ENCODE assay signal across 20 cellular contexts in the genomic region with DNA sequence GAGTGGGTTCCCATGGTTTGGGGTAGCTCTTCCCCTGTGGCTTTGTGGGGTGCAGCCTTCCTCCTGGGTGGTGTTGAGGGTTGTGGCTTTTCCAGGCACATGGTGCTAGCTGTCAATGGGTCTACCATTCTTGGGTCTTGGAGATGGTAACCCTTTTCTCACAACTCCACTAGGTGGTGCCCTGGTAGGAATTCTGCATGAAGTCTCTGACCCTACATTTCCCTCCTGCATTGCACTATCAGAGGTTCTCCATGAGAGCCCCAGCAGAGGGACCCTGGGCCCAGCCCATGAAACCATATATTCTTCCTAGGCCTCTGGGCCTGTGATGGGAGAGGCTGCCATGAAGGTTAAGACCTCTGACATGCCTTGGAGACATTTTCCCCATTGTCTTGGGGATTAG.
DNase-seq lines count a peak whose midpoint lies in the region; ATAC-seq and TF ChIP-seq lines count a peak whose summit lies in the region.
"Had no signal": no experiment of that assay in that cellular context is flagged by ENCODE, and none has a peak within 500 bp of the region (broad histone marks: within the 10 kb centered on the region; RNA-seq: fewer than 3 reads in every experiment).

No MANE protein-coding gene starts in this region.

- CTCF ChIA-PET in HCT116 (lab: Charles Lee) = no interaction called here

- no peak overlapping the region for H2AFZ ChIP-seq in HCT116 (ENCODE audit: low read depth, low read length, poor library complexity, severe bottlenecking)

- H3K27ac Mint-ChIP-seq in endothelial cell (ENCODE audit: unreplicated experiment) = no peak overlapping the region
- H3K27ac Mint-ChIP-seq: activated naive CD8-positive, alpha-beta T cell treated with anti-CD3 and anti-CD28 coated beads for 36 hours; B cell; brain had no signal

- intact Hi-C loops in HCT116 (cut with micrococcal nuclease) = no loop called here

- no peaks in the 10 kb centered on the region for H3K4me1 Mint-ChIP-seq in endothelial cell (ENCODE audit: unreplicated experiment)
- H3K4me1 Mint-ChIP-seq: activated naive CD8-positive, alpha-beta T cell treated with anti-CD3 and anti-CD28 coated beads for 36 hours; B cell; brain had no signal

- RAD21 ChIA-PET in HCT116 (lab: Charles Lee; ENCODE audit: low non-redundant PET in 1 of 2, low total read pairs in 2 of 2, uncharacterized antibody in 2 of 2, unreplicated experiment in 2 of 2) = no interaction called here

- BruUV-seq in HCT116 (replicated peaks; lab: Mats Ljungman, UMichigan) = no TSS peak

- peak; percentile 81 for ATAC-seq in HCT116
- ATAC-seq: activated CD4-positive, CD25-positive, alpha-beta regulatory T cell treated with anti-CD3 and anti-CD28 coated beads, Interleukin-2, amount 50 U/mL, for 24 hours; left cardiac atrium had no signal

- no peaks in the 10 kb centered on the region for H3K4me1 ChIP-seq in HCT116 (ENCODE audit: control insufficient read depth in 1 of 2, insufficient read depth in 2 of 2, low read length in 2 of 2)
- no peaks in the 10 kb centered on the region for H3K4me1 ChIP-seq in NT2/D1 (ENCODE audit: insufficient read depth, insufficient read length)
- H3K4me1 ChIP-seq: Caco-2, spleen, suprapubic skin had no signal

- no peak for TF ChIP-seq POLR2A in HCT116 (IDR thresholded peaks at IDR 0.05; ENCODE audit: borderline replicate concordance, extremely low read depth, insufficient read depth, insufficient read length)

- H4K20me1 ChIP-seq in HCT116 (ENCODE audit: insufficient read depth) = no peaks in the 10 kb centered on the region

- H3K9ac ChIP-seq in HCT116 (ENCODE audit: low read length) (no peak overlapping the region), NT2/D1 (ENCODE audit: insufficient read length, low read depth) (no peak overlapping the region)

- H3K9me3 ChIP-seq in HCT116 (ENCODE audit: control insufficient read depth in 1 of 2, insufficient read depth in 1 of 2, low read depth in 1 of 2, low read length in 2 of 2) = no peaks in the 10 kb centered on the region
- peaks cover 10% of the 10 kb centered on the region; the same call in 1 of the 2 replicates for H3K9me3 ChIP-seq in NT2/D1 (ENCODE audit: insufficient read depth, low read length)
- H3K9me3 ChIP-seq: Caco-2, suprapubic skin had no signal

- no peak overlapping the region for H3K27ac ChIP-seq in HCT116 (ENCODE audit: low read depth, low read length)
- H3K27ac ChIP-seq: coronary artery, spleen, suprapubic skin had no signal

- H3K4me3 Mint-ChIP-seq in endothelial cell (ENCODE audit: unreplicated experiment) = no peak overlapping the region
- H3K4me3 Mint-ChIP-seq: activated naive CD8-positive, alpha-beta T cell treated with anti-CD3 and anti-CD28 coated beads for 36 hours; B cell; brain had no signal

- no peak overlapping the region for H3K4me3 ChIP-seq in HCT116 (replicated peaks in 1 of 2; ENCODE audit: low read depth in 1 of 2, low read length in 2 of 2)
- no peak overlapping the region for H3K4me3 ChIP-seq in NT2/D1 (ENCODE audit: insufficient read length, low read depth)
- H3K4me3 ChIP-seq: coronary artery, spleen, suprapubic skin had no signal

- H3K9me3 Mint-ChIP-seq in endothelial cell (ENCODE audit: unreplicated experiment) = no peaks in the 10 kb centered on the region

- no peaks in the 10 kb centered on the region for H3K27me3 Mint-ChIP-seq in endothelial cell (ENCODE audit: unreplicated experiment)
- H3K27me3 Mint-ChIP-seq: activated naive CD8-positive, alpha-beta T cell treated with anti-CD3 and anti-CD28 coated beads for 36 hours; B cell; brain had no signal

- TF ChIP-seq RAD21 in HCT116 (IDR thresholded peaks at IDR 0.05; ENCODE audit: low read depth) = peak; percentile 36

- no peaks in the 10 kb centered on the region for H3K36me3 Mint-ChIP-seq in endothelial cell (ENCODE audit: low read depth, unreplicated experiment)
- H3K36me3 Mint-ChIP-seq: activated naive CD8-positive, alpha-beta T cell treated with anti-CD3 and anti-CD28 coated beads for 36 hours; brain had no signal

- TF ChIP-seq CTCF in HCT116 (IDR thresholded peaks at IDR 0.05 in 2 of 3, conservative IDR thresholded peaks at IDR 0.05 in 1 of 3; ENCODE audit: borderline replicate concordance in 1 of 3, insufficient read depth in 1 of 3, low read depth in 2 of 3, low read length in 2 of 3) (peak in 2 of 3 experiments; percentile 21 to 27; a peak in 2 of 6 replicates), endothelial cell (IDR thresholded peaks at IDR 0.05; ENCODE audit: unreplicated experiment) (peak; percentile 14)

- H3K36me3 ChIP-seq in HCT116 (ENCODE audit: control insufficient read depth in 1 of 2, insufficient read depth in 2 of 2, low read length in 2 of 2) = no peaks in the 10 kb centered on the region
- H3K36me3 ChIP-seq in NT2/D1 (ENCODE audit: insufficient read depth, insufficient read length, low read length) = no peaks in the 10 kb centered on the region
- H3K36me3 ChIP-seq: spleen, suprapubic skin had no signal

- no peaks in the 10 kb centered on the region for H3K79me2 ChIP-seq in HCT116 (ENCODE audit: insufficient read depth, low read length)

- no peaks in the 10 kb centered on the region for H3K27me3 ChIP-seq in HCT116 (ENCODE audit: insufficient read depth, low read length)
- H3K27me3 ChIP-seq in NT2/D1 (ENCODE audit: insufficient read depth, insufficient read length) = no peaks in the 10 kb centered on the region
- H3K27me3 ChIP-seq: spleen, suprapubic skin had no signal

- POLR2A ChIA-PET in HCT116 (lab: Charles Lee) = no interaction called here

- H3K4me2 ChIP-seq in HCT116 (ENCODE audit: low read length) = no peak overlapping the region

- no peaks in the 10 kb centered on the region for H3K9me2 ChIP-seq in HCT116 (ENCODE audit: insufficient read depth)

- DNase-seq in DMS53 treated with DMSO at 0.1 percent for 48 hours (lab: John Stamatoyannopoulos, UW; ENCODE audit: unreplicated experiment) = peak; percentile 28
- peak; percentile 4 for DNase-seq in HCT116 (ENCODE audit: low read depth, low spot score)
- DNase-seq in NT2/D1 (ENCODE audit: low read depth, low spot score) = peak; percentile 15
- no peak for DNase-seq in endothelial cell (ENCODE audit: low spot score)
- DNase-seq in T-helper 1 cell = no peak
- DNase-seq in activated CD4-positive, CD25-positive, alpha-beta regulatory T cell (lab: John Stamatoyannopoulos, UW) = no peak
- no peak for DNase-seq in HK-2 (ENCODE audit: unreplicated experiment)
- no peak for DNase-seq in iPS-NIHi7 (ENCODE audit: extremely low spot score)
- DNase-seq: activated naive CD8-positive, alpha-beta T cell treated with anti-CD3 and anti-CD28 coated beads for 36 hours; GF-D8; hypothalamus; left cardiac atrium; NCI-H1105; spleen had no signal

TF ChIP-seq in HCT116, 20 proteins besides CTCF, POLR2A, EP300 and RAD21:
- TF ChIP-seq JUND (IDR thresholded peaks at IDR 0.05) (no peak), TCF7L2 (IDR thresholded peaks at IDR 0.05; ENCODE audit: borderline replicate concordance, extremely low read depth, insufficient read depth, insufficient read length) (no peak), SP1 (IDR thresholded peaks at IDR 0.05; ENCODE audit: low read depth) (no peak), EZH2 (IDR thresholded peaks at IDR 0.05) (no peak), CEBPB (IDR thresholded peaks at IDR 0.05; ENCODE audit: low read depth) (no peak), EGR1 (IDR thresholded peaks at IDR 0.05; ENCODE audit: low read depth) (no peak), ZFX (IDR thresholded peaks at IDR 0.05) (no peak)
- TF ChIP-seq, protein P1, sequence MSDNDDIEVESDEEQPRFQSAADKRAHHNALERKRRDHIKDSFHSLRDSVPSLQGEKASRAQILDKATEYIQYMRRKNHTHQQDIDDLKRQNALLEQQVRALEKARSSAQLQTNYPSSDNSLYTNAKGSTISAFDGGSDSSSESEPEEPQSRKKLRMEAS (IDR thresholded peaks at IDR 0.05) = no peak
- TF ChIP-seq, protein P2, sequence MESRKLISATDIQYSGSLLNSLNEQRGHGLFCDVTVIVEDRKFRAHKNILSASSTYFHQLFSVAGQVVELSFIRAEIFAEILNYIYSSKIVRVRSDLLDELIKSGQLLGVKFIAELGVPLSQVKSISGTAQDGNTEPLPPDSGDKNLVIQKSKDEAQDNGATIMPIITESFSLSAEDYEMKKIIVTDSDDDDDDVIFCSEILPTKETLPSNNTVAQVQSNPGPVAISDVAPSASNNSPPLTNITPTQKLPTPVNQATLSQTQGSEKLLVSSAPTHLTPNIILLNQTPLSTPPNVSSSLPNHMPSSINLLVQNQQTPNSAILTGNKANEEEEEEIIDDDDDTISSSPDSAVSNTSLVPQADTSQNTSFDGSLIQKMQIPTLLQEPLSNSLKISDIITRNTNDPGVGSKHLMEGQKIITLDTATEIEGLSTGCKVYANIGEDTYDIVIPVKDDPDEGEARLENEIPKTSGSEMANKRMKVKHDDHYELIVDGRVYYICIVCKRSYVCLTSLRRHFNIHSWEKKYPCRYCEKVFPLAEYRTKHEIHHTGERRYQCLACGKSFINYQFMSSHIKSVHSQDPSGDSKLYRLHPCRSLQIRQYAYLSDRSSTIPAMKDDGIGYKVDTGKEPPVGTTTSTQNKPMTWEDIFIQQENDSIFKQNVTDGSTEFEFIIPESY (IDR thresholded peaks at IDR 0.05; ENCODE audit: extremely low read depth, insufficient replicate concordance, low read length) = no peak
TF ChIP-seq in HCT116: peak in this region for 0.

Comparison
In these comparisons a context has a peak if more than half of its experiments do, and no peak if none do; other contexts are left out.
1. DNase-seq: peak in DMS53 treated with DMSO at 0.1 percent for 48 hours (single experiment), HCT116 (single experiment) and NT2/D1 (single experiment); none in endothelial cell (single experiment), T-helper 1 cell (0 of 5), activated CD4-positive, CD25-positive, alpha-beta regulatory T cell (0 of 4), HK-2 (single experiment) and iPS-NIHi7 (single experiment).